In genomic region chr10:13827418-13827817, GRCh38 we compare ENCODE assay signal across 2 cellular contexts.
TF ChIP-seq lines count a peak whose summit lies in the region.

No MANE protein-coding gene starts in this region.

TF ChIP-seq in SK-N-SH treated with all-trans-retinoic acid at 6 μM for 48 hours, 23 proteins besides CTCF, POLR2A, EP300 and RAD21:
- no peak for TF ChIP-seq ARNTL (CRISPR knock-in tag; IDR thresholded peaks at IDR 0.05; ENCODE audit: borderline replicate concordance, low read depth)
- TF ChIP-seq, protein P1, sequence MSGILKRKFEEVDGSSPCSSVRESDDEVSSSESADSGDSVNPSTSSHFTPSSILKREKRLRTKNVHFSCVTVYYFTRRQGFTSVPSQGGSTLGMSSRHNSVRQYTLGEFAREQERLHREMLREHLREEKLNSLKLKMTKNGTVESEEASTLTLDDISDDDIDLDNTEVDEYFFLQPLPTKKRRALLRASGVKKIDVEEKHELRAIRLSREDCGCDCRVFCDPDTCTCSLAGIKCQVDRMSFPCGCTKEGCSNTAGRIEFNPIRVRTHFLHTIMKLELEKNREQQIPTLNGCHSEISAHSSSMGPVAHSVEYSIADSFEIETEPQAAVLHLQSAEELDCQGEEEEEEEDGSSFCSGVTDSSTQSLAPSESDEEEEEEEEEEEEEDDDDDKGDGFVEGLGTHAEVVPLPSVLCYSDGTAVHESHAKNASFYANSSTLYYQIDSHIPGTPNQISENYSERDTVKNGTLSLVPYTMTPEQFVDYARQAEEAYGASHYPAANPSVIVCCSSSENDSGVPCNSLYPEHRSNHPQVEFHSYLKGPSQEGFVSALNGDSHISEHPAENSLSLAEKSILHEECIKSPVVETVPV (CRISPR knock-in tag; IDR thresholded peaks at IDR 0.05) = no peak
- no peak for TF ChIP-seq GLIS3 (CRISPR knock-in tag; IDR thresholded peaks at IDR 0.05)
- TF ChIP-seq PPARA (CRISPR knock-in tag; IDR thresholded peaks at IDR 0.05; ENCODE audit: borderline replicate concordance) = no peak
- no peak for TF ChIP-seq ZNF565 (CRISPR knock-in tag; conservative IDR thresholded peaks at IDR 0.05; ENCODE audit: low read depth)
- no peak for TF ChIP-seq ZNF70 (CRISPR knock-in tag; IDR thresholded peaks at IDR 0.05)
- no peak for TF ChIP-seq CREB5 (CRISPR knock-in tag; IDR thresholded peaks at IDR 0.05; ENCODE audit: low read depth)
- TF ChIP-seq, protein P2, sequence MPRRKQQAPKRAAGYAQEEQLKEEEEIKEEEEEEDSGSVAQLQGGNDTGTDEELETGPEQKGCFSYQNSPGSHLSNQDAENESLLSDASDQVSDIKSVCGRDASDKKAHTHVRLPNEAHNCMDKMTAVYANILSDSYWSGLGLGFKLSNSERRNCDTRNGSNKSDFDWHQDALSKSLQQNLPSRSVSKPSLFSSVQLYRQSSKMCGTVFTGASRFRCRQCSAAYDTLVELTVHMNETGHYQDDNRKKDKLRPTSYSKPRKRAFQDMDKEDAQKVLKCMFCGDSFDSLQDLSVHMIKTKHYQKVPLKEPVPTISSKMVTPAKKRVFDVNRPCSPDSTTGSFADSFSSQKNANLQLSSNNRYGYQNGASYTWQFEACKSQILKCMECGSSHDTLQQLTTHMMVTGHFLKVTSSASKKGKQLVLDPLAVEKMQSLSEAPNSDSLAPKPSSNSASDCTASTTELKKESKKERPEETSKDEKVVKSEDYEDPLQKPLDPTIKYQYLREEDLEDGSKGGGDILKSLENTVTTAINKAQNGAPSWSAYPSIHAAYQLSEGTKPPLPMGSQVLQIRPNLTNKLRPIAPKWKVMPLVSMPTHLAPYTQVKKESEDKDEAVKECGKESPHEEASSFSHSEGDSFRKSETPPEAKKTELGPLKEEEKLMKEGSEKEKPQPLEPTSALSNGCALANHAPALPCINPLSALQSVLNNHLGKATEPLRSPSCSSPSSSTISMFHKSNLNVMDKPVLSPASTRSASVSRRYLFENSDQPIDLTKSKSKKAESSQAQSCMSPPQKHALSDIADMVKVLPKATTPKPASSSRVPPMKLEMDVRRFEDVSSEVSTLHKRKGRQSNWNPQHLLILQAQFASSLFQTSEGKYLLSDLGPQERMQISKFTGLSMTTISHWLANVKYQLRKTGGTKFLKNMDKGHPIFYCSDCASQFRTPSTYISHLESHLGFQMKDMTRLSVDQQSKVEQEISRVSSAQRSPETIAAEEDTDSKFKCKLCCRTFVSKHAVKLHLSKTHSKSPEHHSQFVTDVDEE (CRISPR knock-in tag; IDR thresholded peaks at IDR 0.05) = no peak
- no peak for TF ChIP-seq BACH2 (CRISPR knock-in tag; IDR thresholded peaks at IDR 0.05; ENCODE audit: borderline replicate concordance)
- TF ChIP-seq RARB (CRISPR knock-in tag; IDR thresholded peaks at IDR 0.05) = no peak

TF ChIP-seq in SK-N-SH, 30 proteins besides CTCF, POLR2A, EP300 and RAD21:
- TF ChIP-seq ELF1 (IDR thresholded peaks at IDR 0.05) (no peak), JUND (IDR thresholded peaks at IDR 0.05) (no peak), REST (IDR thresholded peaks at IDR 0.05; ENCODE audit: low read depth, low read length) (no peak), NRF1 (IDR thresholded peaks at IDR 0.05; ENCODE audit: low read depth, low read length) (no peak), GABPA (IDR thresholded peaks at IDR 0.05; ENCODE audit: low read depth) (no peak), CHD2 (IDR thresholded peaks at IDR 0.05; ENCODE audit: low read length, partially characterized antibody) (no peak), GATA2 (CRISPR knock-in tag; IDR thresholded peaks at IDR 0.05) (no peak), TAF1 (IDR thresholded peaks at IDR 0.05; ENCODE audit: borderline replicate concordance, low read depth, low read length) (no peak), RFX5 (IDR thresholded peaks at IDR 0.05; ENCODE audit: low read length) (no peak), NFIC (IDR thresholded peaks at IDR 0.05; ENCODE audit: borderline replicate concordance) (no peak)
